22 cellular contexts compared by ENCODE assay signal in genomic region chr14:67831122-67831521, GRCh38. TPM values are rescaled to one million over a fixed set of nuclear protein-coding genes. Genes with fewer than 3 reads are reported as not detected.
DNase-seq lines count a peak whose midpoint lies in the region; ATAC-seq, FAIRE-seq and TF ChIP-seq lines count a peak whose summit lies in the region.
"Had no signal": no experiment of that assay in that cellular context is flagged by ENCODE, and none has a peak within 500 bp of the region (broad histone marks: within the 10 kb centered on the region; RNA-seq: fewer than 3 reads in every experiment).

No MANE protein-coding gene starts in this region.

- H3K4me3 ChIP-seq in mucosa of descending colon (no peak overlapping the region), smooth muscle cell (no peak overlapping the region)
- H3K4me3 ChIP-seq: BLaER1, HAP-1 had no signal

- POLR2A ChIA-PET in activated CD4-positive, alpha-beta memory T cell treated with anti-CD3 and anti-CD28 coated beads, Interleukin-2, amount 10 ng/mL, durations not matched to agents 7 days and 5 days (lab: Charles Lee), result no interaction called here

- H3F3A ChIP-seq in smooth muscle cell (ENCODE audit: low read depth), result no peaks in the 10 kb centered on the region

- H2AFZ ChIP-seq in smooth muscle cell (ENCODE audit: low read depth), result no peak overlapping the region

- H3K4me1 ChIP-seq in mucosa of descending colon (ENCODE audit: low read depth) (no peaks in the 10 kb centered on the region), smooth muscle cell (ENCODE audit: low read depth) (no peaks in the 10 kb centered on the region)
- H3K4me1 ChIP-seq: BLaER1, Caco-2, HAP-1 had no signal

- H3K27me3 ChIP-seq in smooth muscle cell (ENCODE audit: low read depth), result no peaks in the 10 kb centered on the region
- H3K27me3 ChIP-seq: BLaER1 had no signal

- no peak overlapping the region for H3K4me2 ChIP-seq in smooth muscle cell
- H3K4me2 ChIP-seq: BLaER1 had no signal

- TF ChIP-seq CTCF in mucosa of descending colon (IDR thresholded peaks at IDR 0.05) (no peak), smooth muscle cell (IDR thresholded peaks at IDR 0.05; ENCODE audit: borderline replicate concordance, insufficient read depth, poor library complexity, severe bottlenecking) (no peak)

- H3K9me3 ChIP-seq in mucosa of descending colon, result no peaks in the 10 kb centered on the region
- H3K9me3 ChIP-seq in smooth muscle cell (replicated peaks; ENCODE audit: low read depth), result no peaks in the 10 kb centered on the region
- H3K9me3 ChIP-seq: Caco-2, HAP-1 had no signal

- H3K36me3 ChIP-seq in mucosa of descending colon (ENCODE audit: low read depth) (no peaks in the 10 kb centered on the region), smooth muscle cell (ENCODE audit: low read depth) (no peaks in the 10 kb centered on the region)

- H3K27me3 Mint-ChIP-seq in activated CD4-positive, alpha-beta memory T cell treated with anti-CD3 and anti-CD28 coated beads, Interleukin-2, amount 10 ng/mL, durations not matched to agents 7 days and 5 days, result no peaks in the 10 kb centered on the region
- H3K27me3 Mint-ChIP-seq: B cell; CD4-positive, CD25-positive, alpha-beta regulatory T cell had no signal

- H3K4me1 Mint-ChIP-seq in activated CD4-positive, alpha-beta memory T cell treated with anti-CD3 and anti-CD28 coated beads, Interleukin-2, amount 10 ng/mL, durations not matched to agents 7 days and 5 days, result no peaks in the 10 kb centered on the region
- H3K4me1 Mint-ChIP-seq: B cell had no signal

- no peaks in the 10 kb centered on the region for H4K20me1 ChIP-seq in smooth muscle cell (ENCODE audit: low read depth)
- H4K20me1 ChIP-seq: BLaER1 had no signal

- ATAC-seq in mucosa of descending colon, result peak; percentile 67
- ATAC-seq: CD8-positive, alpha-beta T cell had no signal

- H3K9me3 Mint-ChIP-seq in activated CD4-positive, alpha-beta memory T cell treated with anti-CD3 and anti-CD28 coated beads, Interleukin-2, amount 10 ng/mL, durations not matched to agents 7 days and 5 days, result no peaks in the 10 kb centered on the region
- H3K9me3 Mint-ChIP-seq: CD4-positive, CD25-positive, alpha-beta regulatory T cell had no signal

- H3K4me3 Mint-ChIP-seq in activated CD4-positive, alpha-beta memory T cell treated with anti-CD3 and anti-CD28 coated beads, Interleukin-2, amount 10 ng/mL, durations not matched to agents 7 days and 5 days, result no peak overlapping the region
- H3K4me3 Mint-ChIP-seq: B cell; CD4-positive, CD25-positive, alpha-beta regulatory T cell; CD8-positive, alpha-beta T cell had no signal

- FAIRE-seq in HTR-8/SVneo (lab: Jason Lieb, UNC), result peak; percentile 70
- FAIRE-seq: A204.1, G401.6, GM12892, H54 had no signal

- no peak overlapping the region for H3K27ac Mint-ChIP-seq in activated CD4-positive, alpha-beta memory T cell treated with anti-CD3 and anti-CD28 coated beads, Interleukin-2, amount 10 ng/mL, durations not matched to agents 7 days and 5 days
- H3K27ac Mint-ChIP-seq: B cell; CD8-positive, alpha-beta T cell had no signal

- no peak overlapping the region for H3K27ac ChIP-seq in smooth muscle cell (ENCODE audit: low read depth)
- H3K27ac ChIP-seq: 22Rv1, BLaER1, C4-2B had no signal

- H3K9ac ChIP-seq in smooth muscle cell (ENCODE audit: low read depth), result no peak overlapping the region
- H3K9ac ChIP-seq: BLaER1 had no signal

- CTCF ChIA-PET in activated CD4-positive, alpha-beta memory T cell treated with anti-CD3 and anti-CD28 coated beads, Interleukin-2, amount 10 ng/mL, durations not matched to agents 7 days and 5 days (lab: Charles Lee), result no interaction called here

- intact Hi-C loops in mucosa of descending colon (cut with DNase I, micrococcal nuclease), result no loop called here

- H3K36me3 Mint-ChIP-seq in activated CD4-positive, alpha-beta memory T cell treated with anti-CD3 and anti-CD28 coated beads, Interleukin-2, amount 10 ng/mL, durations not matched to agents 7 days and 5 days (ENCODE audit: low read depth), result peaks cover 29% of the 10 kb centered on the region

- WGBS in smooth muscle cell (ENCODE audit: low lambda C conversion rate), result 95% methylated on average over 8 of the region's 8 CpGs

- DNase-seq in NCI-H187 treated with DMSO at 0.1 percent for 48 hours (lab: John Stamatoyannopoulos, UW) (peak; percentile 31), NCI-H187 (lab: John Stamatoyannopoulos, UW) (no peak), HTR-8/SVneo (ENCODE audit: insufficient read length, low spot score) (no peak), mucosa of descending colon (no peak), SK-N-DZ (ENCODE audit: low spot score) (no peak), smooth muscle cell (lab: John Stamatoyannopoulos, UW; ENCODE audit: unreplicated experiment) (no peak)
- DNase-seq in activated CD4-positive, alpha-beta memory T cell treated with anti-CD3 and anti-CD28 coated beads, Interleukin-2, amount 10 ng/mL, durations not matched to agents 7 days and 5 days, result no peak
- DNase-seq: Caco-2; CD4-positive, CD25-positive, alpha-beta regulatory T cell; CD8-positive, alpha-beta T cell; DMS153; DND-41; GOT3 had no signal

- no peaks in the 10 kb centered on the region for H3K79me2 ChIP-seq in smooth muscle cell (ENCODE audit: low read depth)

RNA-seq across cellular contexts. Expression of gene RAD51B, which starts 11.5 kb away (rescaled TPM):
- total RNA-seq in mucosa of descending colon (10 to 100 TPM; 15.8 to 23.3 (median 20.9) TPM), smooth muscle cell (5.3 and 13.4 TPM in 2 replicates)
- total RNA-seq in activated CD4-positive, alpha-beta memory T cell treated with anti-CD3 and anti-CD28 coated beads, Interleukin-2, amount 10 ng/mL, durations not matched to agents 7 days and 5 days, result 10 to 100 TPM; 33.1 to 40.8 TPM
- 7.6 and 12.0 TPM in 2 replicates for polyA plus RNA-seq in SK-N-DZ (2014; cell fraction: cytosol; rRNA removed)
- 8.0 and 9.4 TPM in 2 replicates for polyA plus RNA-seq in SK-N-DZ (2014; cell fraction: nucleus; rRNA removed)
- polyA plus RNA-seq in smooth muscle cell, result 4.6 and 5.9 TPM in 2 replicates

RNA-seq across cellular contexts. Expression of gene ZFYVE26, which starts 14.7 kb away (rescaled TPM):
- total RNA-seq in mucosa of descending colon (10 to 100 TPM; 23.4 to 31.7 (median 29.1) TPM), smooth muscle cell (22.3 and 42.7 TPM in 2 replicates)
- total RNA-seq in activated CD4-positive, alpha-beta memory T cell treated with anti-CD3 and anti-CD28 coated beads, Interleukin-2, amount 10 ng/mL, durations not matched to agents 7 days and 5 days, result 10 to 100 TPM; 20.8 to 21.4 TPM
- polyA plus RNA-seq in SK-N-DZ (2014; cell fraction: cytosol; rRNA removed), result 3.8 and 5.1 TPM in 2 replicates
- 11.1 and 14.7 TPM in 2 replicates for polyA plus RNA-seq in SK-N-DZ (2014; cell fraction: nucleus; rRNA removed)
- 4.5 and 5.5 TPM in 2 replicates for polyA plus RNA-seq in smooth muscle cell
